In the genomic region with DNA sequence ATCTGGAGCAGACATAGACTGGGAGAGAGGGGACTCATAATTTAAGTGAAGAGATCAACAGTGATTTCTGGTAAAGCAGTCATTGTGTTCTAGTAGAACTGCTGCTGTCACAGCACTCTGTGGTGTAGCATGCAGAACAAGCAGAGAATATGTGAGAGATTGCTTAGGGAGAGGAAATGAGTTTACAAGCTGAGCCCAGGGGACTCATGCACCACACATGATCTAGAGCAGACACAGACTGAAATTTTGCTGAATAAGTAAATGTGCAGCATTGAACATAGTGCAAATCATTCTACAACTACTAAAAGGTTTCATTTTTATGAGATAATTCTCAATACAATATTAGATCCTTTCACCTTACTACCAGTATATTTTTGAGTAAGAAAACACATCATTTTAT, we compare ENCODE assay signal across 1 cellular context.
A peak's percentile ranks its signal among the peaks of the same experiment; 100 is the strongest.
TF ChIP-seq lines count a peak whose summit lies in the region.

No MANE protein-coding gene starts in this region.

TF ChIP-seq in GM12878, 131 proteins besides CTCF, POLR2A, EP300 and RAD21:
- TF ChIP-seq, protein P1, sequence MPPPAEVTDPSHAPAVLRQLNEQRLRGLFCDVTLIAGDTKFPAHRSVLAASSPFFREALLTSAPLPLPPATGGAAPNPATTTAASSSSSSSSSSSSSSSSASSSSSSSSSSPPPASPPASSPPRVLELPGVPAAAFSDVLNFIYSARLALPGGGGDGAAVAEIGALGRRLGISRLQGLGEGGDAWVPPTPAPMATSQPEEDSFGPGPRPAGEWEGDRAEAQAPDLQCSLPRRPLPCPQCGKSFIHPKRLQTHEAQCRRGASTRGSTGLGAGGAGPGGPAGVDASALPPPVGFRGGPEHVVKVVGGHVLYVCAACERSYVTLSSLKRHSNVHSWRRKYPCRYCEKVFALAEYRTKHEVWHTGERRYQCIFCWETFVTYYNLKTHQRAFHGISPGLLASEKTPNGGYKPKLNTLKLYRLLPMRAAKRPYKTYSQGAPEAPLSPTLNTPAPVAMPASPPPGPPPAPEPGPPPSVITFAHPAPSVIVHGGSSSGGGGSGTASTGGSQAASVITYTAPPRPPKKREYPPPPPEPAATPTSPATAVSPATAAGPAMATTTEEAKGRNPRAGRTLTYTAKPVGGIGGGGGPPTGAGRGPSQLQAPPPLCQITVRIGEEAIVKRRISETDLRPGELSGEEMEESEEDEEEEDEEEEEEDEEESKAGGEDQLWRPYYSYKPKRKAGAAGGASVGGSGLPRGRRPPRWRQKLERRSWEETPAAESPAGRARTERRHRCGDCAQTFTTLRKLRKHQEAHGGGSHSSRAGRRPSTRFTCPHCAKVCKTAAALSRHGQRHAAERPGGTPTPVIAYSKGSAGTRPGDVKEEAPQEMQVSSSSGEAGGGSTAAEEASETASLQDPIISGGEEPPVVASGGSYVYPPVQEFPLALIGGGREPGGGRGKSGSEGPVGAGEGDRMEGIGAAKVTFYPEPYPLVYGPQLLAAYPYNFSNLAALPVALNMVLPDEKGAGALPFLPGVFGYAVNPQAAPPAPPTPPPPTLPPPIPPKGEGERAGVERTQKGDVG (CRISPR knock-in tag; IDR thresholded peaks at IDR 0.05) = no peak
- TF ChIP-seq MXI1 (IDR thresholded peaks at IDR 0.05; ENCODE audit: low read depth, low read length) = no peak
- peak; percentile 69 for TF ChIP-seq MEF2B (IDR thresholded peaks at IDR 0.05; ENCODE audit: partially characterized antibody, poor library complexity, severe bottlenecking)
TF ChIP-seq in GM12878: peak in this region for 1.
